Comparison of ENCODE assay signal across 24 cellular contexts in the genomic region with DNA sequence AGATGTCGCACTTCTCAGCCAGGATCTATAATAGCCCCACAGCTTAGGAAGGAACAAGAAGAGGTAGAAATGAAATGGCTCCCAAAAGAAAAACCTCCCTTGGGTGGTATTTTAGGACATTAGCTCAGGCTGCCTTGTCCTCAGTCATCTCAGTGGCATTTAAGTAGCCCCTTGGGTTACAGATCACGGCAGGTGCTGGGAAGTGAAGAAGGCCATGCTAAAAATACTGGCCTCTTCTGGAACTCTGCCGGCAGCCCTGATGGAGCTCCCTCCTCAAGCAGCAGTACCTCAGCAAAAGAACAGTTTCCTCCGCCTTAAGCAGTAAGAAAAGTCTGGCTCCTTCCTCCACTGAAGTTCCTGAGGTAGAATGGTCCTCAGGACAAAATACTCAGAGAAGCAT.
"Had no signal": no experiment of that assay in that cellular context is flagged by ENCODE, and none has a peak within 500 bp of the region (broad histone marks: within the 10 kb centered on the region; RNA-seq: fewer than 3 reads in every experiment).

No MANE protein-coding gene starts in this region.

- H3K4me3 ChIP-seq: heart right ventricle, left lung, mucosa of descending colon, right atrium auricular region, spleen, testis, transverse colon had no signal

- H3K9me3 ChIP-seq: heart right ventricle, left lung, mucosa of descending colon, right atrium auricular region, spleen, testis, transverse colon had no signal

- H3K27ac ChIP-seq: heart right ventricle, left lung, parathyroid adenoma, right atrium auricular region, spleen, testis, transverse colon, VCaP had no signal

- H3K4me1 ChIP-seq: parathyroid adenoma, right atrium auricular region, testis had no signal

- DNase-seq: activated CD4-positive, alpha-beta T cell treated with anti-CD3 and anti-CD28 coated beads for 4 hours; activated CD4-positive, alpha-beta T cell treated with anti-CD3 and anti-CD28 coated beads, Interleukin-2, amount 50 U/mL, for 4 hours; activated CD8-positive, alpha-beta memory T cell treated with anti-CD3 and anti-CD28 coated beads for 24 hours; activated gamma-delta T cell; activated naive CD4-positive, alpha-beta T cell treated with anti-CD3 and anti-CD28 coated beads, Interleukin-2, amount 10 ng/mL, durations not matched to agents 7 days and 5 days; activated naive CD8-positive, alpha-beta T cell treated with anti-CD3 and anti-CD28 coated beads, Interleukin-2, amount 10 ng/mL, durations not matched to agents 7 days and 5 days; central memory CD4-positive, alpha-beta T cell; endodermal cell; foreskin fibroblast; heart right ventricle; kidney glomerular epithelial cell; left lung; mucosa of descending colon; naive thymus-derived CD4-positive, alpha-beta T cell; nucleus accumbens; spleen; stimulated activated naive CD8-positive, alpha-beta T cell treated with anti-CD3 and anti-CD28 coated beads, Interleukin-15, Interleukin-2, amounts not matched to agents 100 U/mL and 50 U/mL, for 24 hours; T-helper 9 cell; testis; transverse colon had no signal

- H3K27me3 ChIP-seq: right atrium auricular region, testis, transverse colon had no signal

- H3K36me3 ChIP-seq: heart right ventricle, left lung, right atrium auricular region, spleen, transverse colon had no signal

- ATAC-seq: esophagus mucosa; left lung; naive thymus-derived CD4-positive, alpha-beta T cell; stimulated activated naive CD8-positive, alpha-beta T cell treated with anti-CD3 and anti-CD28 coated beads, Interleukin-15, Interleukin-2, amounts not matched to agents 100 U/mL and 50 U/mL, for 24 hours had no signal
